ENCODE assay signal across 11 cellular contexts in the genomic region with DNA sequence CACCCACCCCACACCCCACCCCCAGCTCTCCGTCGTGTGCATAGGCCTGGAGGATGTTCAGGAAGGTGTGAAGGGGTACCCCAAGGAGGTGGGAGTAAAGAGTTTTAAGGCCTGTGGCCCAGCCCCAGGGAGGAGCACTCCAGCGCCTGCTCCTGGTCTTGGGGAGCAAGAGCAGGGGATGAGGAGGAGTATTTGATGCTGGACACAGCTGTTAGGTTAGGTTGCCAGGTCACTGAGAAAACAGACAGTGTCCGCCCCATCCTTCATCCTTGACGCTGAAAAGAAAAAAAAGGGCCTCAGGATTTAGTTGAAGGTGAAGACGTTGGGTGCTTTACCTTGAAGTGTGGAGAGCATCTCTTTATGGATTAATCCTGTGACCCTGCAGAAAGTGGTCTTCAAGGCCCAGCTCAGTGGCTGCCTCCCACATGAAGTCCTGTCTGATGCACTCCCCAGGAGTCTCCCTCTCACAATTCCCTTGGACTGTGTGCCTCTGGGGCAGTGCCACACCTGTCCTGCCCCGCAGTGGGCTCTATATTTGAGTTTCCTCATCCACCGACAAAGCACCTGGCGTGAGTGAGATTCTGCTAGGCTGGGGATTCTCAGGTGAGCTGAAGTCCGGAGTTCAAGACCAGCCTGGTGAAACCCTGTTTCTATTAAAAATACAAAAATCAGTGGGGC.
A peak's percentile ranks its signal among the peaks of the same experiment; 100 is the strongest.
DNase-seq lines count a peak whose midpoint lies in the region; ATAC-seq and TF ChIP-seq lines count a peak whose summit lies in the region.
"Had no signal": no experiment of that assay in that cellular context is flagged by ENCODE, and none has a peak within 500 bp of the region (broad histone marks: within the 10 kb centered on the region; RNA-seq: fewer than 3 reads in every experiment).

No MANE protein-coding gene starts in this region.

- peaks cover 0 to 2% (median 0%) of the 10 kb centered on the region in 3 donors for H3K9me3 Mint-ChIP-seq in T-cell
- H3K9me3 Mint-ChIP-seq in naive B cell = peaks cover 0 to 5% (median 0%) of the 10 kb centered on the region in 7 donors
- no peaks in the 10 kb centered on the region for H3K9me3 Mint-ChIP-seq in Caco-2 (ENCODE audit: unreplicated experiment)
- no peaks in the 10 kb centered on the region for H3K9me3 Mint-ChIP-seq in activated CD8-positive, alpha-beta memory T cell treated with anti-CD3 and anti-CD28 coated beads, Interleukin-2, amount 10 ng/mL, durations not matched to agents 7 days and 5 days (ENCODE audit: low read depth)
- H3K9me3 Mint-ChIP-seq: stimulated activated effector memory CD8-positive, alpha-beta T cell treated with anti-CD3 and anti-CD28 coated beads, Interleukin-12 subunit alpha, Interleukin-12 subunit beta, amount 100 ng/mL, for 72 hours had no signal

- intact Hi-C loops in Caco-2 (cut with micrococcal nuclease; ENCODE audit: unreplicated experiment) = no loop called here

- H3K27me3 Mint-ChIP-seq in T-cell = no peaks in the 10 kb centered on the region
- peaks cover 0 to 18% (median 0%) of the 10 kb centered on the region in 3 donors for H3K27me3 Mint-ChIP-seq in naive B cell
- no peaks in the 10 kb centered on the region for H3K27me3 Mint-ChIP-seq in Caco-2 (ENCODE audit: insufficient read depth, unreplicated experiment)
- H3K27me3 Mint-ChIP-seq in activated CD8-positive, alpha-beta memory T cell treated with anti-CD3 and anti-CD28 coated beads, Interleukin-2, amount 10 ng/mL, durations not matched to agents 7 days and 5 days = peaks cover 10% of the 10 kb centered on the region

- peak overlapping the region in 2 of 3 donors; percentile 57 to 60 for H3K4me3 Mint-ChIP-seq in T-cell
- H3K4me3 Mint-ChIP-seq in naive B cell = peak overlapping the region; percentile 28 to 81 (median 68)
- H3K4me3 Mint-ChIP-seq in Caco-2 (ENCODE audit: unreplicated experiment) = no peak overlapping the region
- no peak overlapping the region for H3K4me3 Mint-ChIP-seq in activated CD8-positive, alpha-beta memory T cell treated with anti-CD3 and anti-CD28 coated beads, Interleukin-2, amount 10 ng/mL, durations not matched to agents 7 days and 5 days
- H3K4me3 Mint-ChIP-seq: stimulated activated effector memory CD8-positive, alpha-beta T cell treated with anti-CD3 and anti-CD28 coated beads, Interleukin-12 subunit alpha, Interleukin-12 subunit beta, amount 100 ng/mL, for 72 hours had no signal

- H3K4me3 ChIP-seq in Caco-2 (ENCODE audit: low read depth, low read length) = no peak overlapping the region
- H3K4me3 ChIP-seq: dorsolateral prefrontal cortex had no signal

- peak; percentile 10 for ATAC-seq in GM18867 (IDR thresholded peaks at IDR 0.05; ENCODE audit: unreplicated experiment)
- ATAC-seq in HG02642 (IDR thresholded peaks at IDR 0.05; ENCODE audit: poor library complexity, unreplicated experiment) = peak; percentile 9
- ATAC-seq in T-cell (replicated peaks in 1 of 4) = peak in 1 of 4 experiments; percentile 0
- peak in 1 of 2 donors; percentile 6 for ATAC-seq in naive B cell (ENCODE audit: low read depth in 2 of 2)
- no peak for ATAC-seq in activated CD8-positive, alpha-beta memory T cell treated with anti-CD3 and anti-CD28 coated beads, Interleukin-2, amount 10 ng/mL, durations not matched to agents 7 days and 5 days
- ATAC-seq in GM19463 (IDR thresholded peaks at IDR 0.05; ENCODE audit: unreplicated experiment) = no peak

- no peaks in the 10 kb centered on the region for H3K9me3 ChIP-seq in Caco-2

- DNase-seq in T-cell = peak in 4 of 34 experiments; percentile 3 to 8 (median 6)
- no peak for DNase-seq in naive B cell
- DNase-seq in Caco-2 = no peak
- no peak for DNase-seq in activated CD8-positive, alpha-beta memory T cell treated with anti-CD3 and anti-CD28 coated beads, Interleukin-2, amount 10 ng/mL, durations not matched to agents 7 days and 5 days
- DNase-seq: dorsolateral prefrontal cortex, NCI-H1048, NCI-H524 treated with DMSO at 0.1 percent for 48 hours had no signal

- peaks cover 10% of the 10 kb centered on the region; the same call in 1 of the 2 replicates for H3K4me1 ChIP-seq in Caco-2

- no peak for TF ChIP-seq CTCF in Caco-2 (IDR thresholded peaks at IDR 0.05; ENCODE audit: insufficient read depth in 1 of 2, low read depth in 1 of 2, low read length in 1 of 2, severe bottlenecking in 1 of 2, unreplicated experiment in 1 of 2)

- POLR2A ChIA-PET in T-cell (lab: Charles Lee) = interaction anchor here in 1 of 2 donors (0.6 kb wide), 1 partner anchor 254 kb away, joined by 6 read pairs; a partner anchor contains a TSS
- POLR2A ChIA-PET in Caco-2 (lab: Charles Lee) = no interaction called here

- no peaks in the 10 kb centered on the region for H3K27me3 ChIP-seq in Caco-2 (replicated peaks; ENCODE audit: control insufficient read depth, insufficient read depth, low read length)
- H3K27me3 ChIP-seq: dorsolateral prefrontal cortex had no signal

- H3K36me3 Mint-ChIP-seq in T-cell (no peaks in the 10 kb centered on the region), naive B cell (no peaks in the 10 kb centered on the region), Caco-2 (ENCODE audit: insufficient read depth, unreplicated experiment) (no peaks in the 10 kb centered on the region)
- no peaks in the 10 kb centered on the region for H3K36me3 Mint-ChIP-seq in activated CD8-positive, alpha-beta memory T cell treated with anti-CD3 and anti-CD28 coated beads, Interleukin-2, amount 10 ng/mL, durations not matched to agents 7 days and 5 days
- H3K36me3 Mint-ChIP-seq: stimulated activated effector memory CD8-positive, alpha-beta T cell treated with anti-CD3 and anti-CD28 coated beads, Interleukin-12 subunit alpha, Interleukin-12 subunit beta, amount 100 ng/mL, for 72 hours had no signal

- no peaks in the 10 kb centered on the region for H3K36me3 ChIP-seq in Caco-2 (ENCODE audit: control insufficient read depth, insufficient read depth, low read length)

- peaks cover 37 to 41% (median 37%) of the 10 kb centered on the region in 3 donors for H3K4me1 Mint-ChIP-seq in T-cell
- H3K4me1 Mint-ChIP-seq in naive B cell = peaks cover 16 to 41% (median 35%) of the 10 kb centered on the region in 3 donors
- peaks cover 7% of the 10 kb centered on the region for H3K4me1 Mint-ChIP-seq in Caco-2 (ENCODE audit: low read depth, unreplicated experiment)
- H3K4me1 Mint-ChIP-seq in activated CD8-positive, alpha-beta memory T cell treated with anti-CD3 and anti-CD28 coated beads, Interleukin-2, amount 10 ng/mL, durations not matched to agents 7 days and 5 days = peaks cover 20% of the 10 kb centered on the region

- CTCF ChIA-PET in T-cell (lab: Charles Lee) = interaction anchor here in 1 of 2 donors (0.6 to 1.1 kb wide), 5 partner anchors 70 to 326 kb away, joined by 3 to 4 read pairs (median 3); no protein-coding TSS in a partner anchor
- CTCF ChIA-PET in Caco-2 (lab: Charles Lee) = no interaction called here
- CTCF ChIA-PET in activated CD8-positive, alpha-beta memory T cell treated with anti-CD3 and anti-CD28 coated beads, Interleukin-2, amount 10 ng/mL, durations not matched to agents 7 days and 5 days (lab: Charles Lee) = interaction anchor here (0.9 to 1.3 kb wide), 2 partner anchors 326 to 521 kb away, joined by 3 read pairs; no protein-coding TSS in a partner anchor

- H3K27ac Mint-ChIP-seq in T-cell (peak overlapping the region; percentile 75 to 89), naive B cell (peak overlapping the region in 4 of 6 donors; percentile 33 to 91 (median 68)), Caco-2 (ENCODE audit: unreplicated experiment) (no peak overlapping the region)
- H3K27ac Mint-ChIP-seq in activated CD8-positive, alpha-beta memory T cell treated with anti-CD3 and anti-CD28 coated beads, Interleukin-2, amount 10 ng/mL, durations not matched to agents 7 days and 5 days = no peak overlapping the region
- H3K27ac Mint-ChIP-seq: stimulated activated effector memory CD8-positive, alpha-beta T cell treated with anti-CD3 and anti-CD28 coated beads, Interleukin-12 subunit alpha, Interleukin-12 subunit beta, amount 100 ng/mL, for 72 hours had no signal

- no TSS peak for BruUV-seq in Caco-2 (replicated peaks; lab: Mats Ljungman, UMichigan)

Comparison
In these comparisons a context has a peak if more than half of its experiments do, and no peak if none do; other contexts are left out.
1. ATAC-seq: peak in GM18867 (single experiment) and HG02642 (single experiment); none in activated CD8-positive, alpha-beta memory T cell treated with anti-CD3 and anti-CD28 coated beads, Interleukin-2, amount 10 ng/mL, durations not matched to agents 7 days and 5 days (single experiment) and GM19463 (single experiment).
2. H3K27ac Mint-ChIP-seq: peak in T-cell (2 of 2) and naive B cell (4 of 6); none in Caco-2 (single experiment) and activated CD8-positive, alpha-beta memory T cell treated with anti-CD3 and anti-CD28 coated beads, Interleukin-2, amount 10 ng/mL, durations not matched to agents 7 days and 5 days (single experiment).
3. H3K4me3 Mint-ChIP-seq: peak in T-cell (2 of 3) and naive B cell (8 of 8); none in Caco-2 (single experiment) and activated CD8-positive, alpha-beta memory T cell treated with anti-CD3 and anti-CD28 coated beads, Interleukin-2, amount 10 ng/mL, durations not matched to agents 7 days and 5 days (single experiment).